1 cellular context compared by ENCODE assay signal in genomic region chr21:37425684-37426083, GRCh38.
TF ChIP-seq lines count a peak whose summit lies in the region.

No MANE protein-coding gene starts in this region.

TF ChIP-seq in HCT116, 20 proteins besides CTCF, POLR2A, EP300 and RAD21 (continued from another document):
- TF ChIP-seq EGR1 (IDR thresholded peaks at IDR 0.05; ENCODE audit: low read depth), result no peak
- no peak for TF ChIP-seq CBX3 (IDR thresholded peaks at IDR 0.05; ENCODE audit: low read depth)
- no peak for TF ChIP-seq ZFX (IDR thresholded peaks at IDR 0.05)
- no peak for TF ChIP-seq ZBTB33 (IDR thresholded peaks at IDR 0.05; ENCODE audit: extremely low read depth, insufficient replicate concordance, low read length)
- TF ChIP-seq EZH2 (IDR thresholded peaks at IDR 0.05), result no peak
- TF ChIP-seq EZH2phosphoT487 (IDR thresholded peaks at IDR 0.05; ENCODE audit: borderline replicate concordance), result no peak
- TF ChIP-seq POLR2AphosphoS5 (IDR thresholded peaks at IDR 0.05; ENCODE audit: low read depth, low read length), result no peak
- TF ChIP-seq YY1 (IDR thresholded peaks at IDR 0.05; ENCODE audit: extremely low read depth, insufficient replicate concordance, low read depth, low read length), result no peak
- no peak for TF ChIP-seq TCF7L2 (IDR thresholded peaks at IDR 0.05; ENCODE audit: borderline replicate concordance, extremely low read depth, insufficient read depth, insufficient read length)
- no peak for TF ChIP-seq CEBPB (IDR thresholded peaks at IDR 0.05; ENCODE audit: low read depth)
- TF ChIP-seq JUND (IDR thresholded peaks at IDR 0.05), result no peak
- TF ChIP-seq ELF1 (IDR thresholded peaks at IDR 0.05; ENCODE audit: borderline replicate concordance, low read depth), result no peak
- no peak for TF ChIP-seq SIN3A (IDR thresholded peaks at IDR 0.05; ENCODE audit: low read depth)
